18 cellular contexts compared by ENCODE assay signal in genomic region chr9:136234597-136234996, GRCh38.
A peak's percentile ranks its signal among the peaks of the same experiment; 100 is the strongest.
DNase-seq lines count a peak whose midpoint lies in the region; ATAC-seq and TF ChIP-seq lines count a peak whose summit lies in the region.
"Had no signal": no experiment of that assay in that cellular context is flagged by ENCODE, and none has a peak within 500 bp of the region (broad histone marks: within the 10 kb centered on the region; RNA-seq: fewer than 3 reads in every experiment).

No MANE protein-coding gene starts in this region.

- no peak overlapping the region for H3K27ac ChIP-seq in BLaER1 treated with 17β-estradiol and CSF1 and Interleukin-3, amounts not matched to agents 10 nM and 100 nM
- H3K27ac ChIP-seq: Peyer's patch had no signal

- H3K36me3 Mint-ChIP-seq in nephron progenitor cell (ENCODE audit: low read depth) = peaks cover 20% of the 10 kb centered on the region

- TF ChIP-seq CTCF in Loucy (conservative IDR thresholded peaks at IDR 0.05; ENCODE audit: low read length) = no peak
- no peak for TF ChIP-seq CTCF in nephron progenitor cell (IDR thresholded peaks at IDR 0.05)

- H3K36me3 ChIP-seq in BLaER1 treated with 17β-estradiol and CSF1 and Interleukin-3, amounts not matched to agents 10 nM and 100 nM = peaks cover 8 to 54% (median 40%) of the 10 kb centered on the region in 11 experiments; a peak in 20 of 22 replicates
- peaks cover 24% of the 10 kb centered on the region; the same call in 1 of the 2 replicates for H3K36me3 ChIP-seq in Loucy (ENCODE audit: insufficient read depth, low read length)

- H3K27me3 Mint-ChIP-seq in nephron progenitor cell (ENCODE audit: low read depth, poor library complexity) = peaks cover 9% of the 10 kb centered on the region

- peaks cover 0 to 32% (median 0%) of the 10 kb centered on the region in 11 experiments; a peak in 6 of 22 replicates for H3K27me3 ChIP-seq in BLaER1 treated with 17β-estradiol and CSF1 and Interleukin-3, amounts not matched to agents 10 nM and 100 nM
- H3K27me3 ChIP-seq in Loucy (ENCODE audit: insufficient read depth, low read length, poor library complexity, severe bottlenecking) = no peaks in the 10 kb centered on the region
- H3K27me3 ChIP-seq: BE2C, Peyer's patch had no signal

- H3K9me3 Mint-ChIP-seq in nephron progenitor cell = no peaks in the 10 kb centered on the region
- H3K9me3 Mint-ChIP-seq: CD8-positive, alpha-beta memory T cell had no signal

- no peak overlapping the region for H3K9ac ChIP-seq in BLaER1 treated with 17β-estradiol and CSF1 and Interleukin-3, amounts not matched to agents 10 nM and 100 nM
- H3K9ac ChIP-seq in Loucy (ENCODE audit: low read depth, low read length, poor library complexity, severe bottlenecking) = peak overlapping the region; percentile 88

- H3K4me1 Mint-ChIP-seq in nephron progenitor cell = peaks cover 71% of the 10 kb centered on the region

- no peaks in the 10 kb centered on the region for H3F3A ChIP-seq in Loucy (ENCODE audit: low read depth)

- H3K9me2 ChIP-seq in Loucy (replicated peaks; ENCODE audit: low read depth, low read length) = no peaks in the 10 kb centered on the region

- H3K4me3 ChIP-seq in BLaER1 treated with 17β-estradiol and CSF1 and Interleukin-3, amounts not matched to agents 10 nM and 100 nM = no peak overlapping the region
- no peak overlapping the region for H3K4me3 ChIP-seq in Loucy (ENCODE audit: low read length, poor library complexity, severe bottlenecking)
- H3K4me3 ChIP-seq: Peyer's patch had no signal

- H3K27ac Mint-ChIP-seq in nephron progenitor cell = peak overlapping the region; percentile 86

- ATAC-seq in HG02885 (IDR thresholded peaks at IDR 0.05; ENCODE audit: poor library complexity, unreplicated experiment) = no peak

- H3K79me2 ChIP-seq in Loucy (ENCODE audit: insufficient read depth, low read length) = peaks cover 89% of the 10 kb centered on the region

- peak; percentile 64 for DNase-seq in activated CD8-positive, alpha-beta memory T cell treated with anti-CD3 and anti-CD28 coated beads, Interleukin-2, amount 50 U/mL, for 48 hours
- DNase-seq in activated CD8-positive, alpha-beta memory T cell treated with anti-CD3 and anti-CD28 coated beads for 24 hours = no peak
- DNase-seq in nephron progenitor cell = no peak
- DNase-seq in RPMI8226 = no peak
- no peak for DNase-seq in hypothalamus (lab: John Stamatoyannopoulos, UW)
- DNase-seq: BE2C; CD8-positive, alpha-beta memory T cell; GF-D8; Kasumi-1; NCI-H187 treated with DMSO at 0.1 percent for 48 hours; NCI-H2171; NCI-H446 treated with DMSO at 0.1 percent for 48 hours; NCI-H774; Peyer's patch; SHP77 treated with DMSO at 0.1 percent for 48 hours had no signal

- H3K9me3 ChIP-seq in BLaER1 treated with 17β-estradiol and CSF1 and Interleukin-3, amounts not matched to agents 10 nM and 100 nM (replicated peaks in 1 of 11) = no peaks in the 10 kb centered on the region
- no peaks in the 10 kb centered on the region for H3K9me3 ChIP-seq in Loucy (ENCODE audit: insufficient read depth, low read depth, low read length)
- H3K9me3 ChIP-seq: BE2C, Peyer's patch had no signal

- H2AFZ ChIP-seq in Loucy (ENCODE audit: low read length) = no peak overlapping the region

- H4K20me1 ChIP-seq in BLaER1 treated with 17β-estradiol and CSF1 and Interleukin-3, amounts not matched to agents 10 nM and 100 nM = peaks cover 34 to 100% (median 98%) of the 10 kb centered on the region in 11 experiments; a peak in 21 of 22 replicates
- H4K20me1 ChIP-seq in Loucy (ENCODE audit: insufficient read depth, low read length, poor library complexity, severe bottlenecking) = peaks cover 5% of the 10 kb centered on the region

- H3K4me2 ChIP-seq in BLaER1 treated with 17β-estradiol and CSF1 and Interleukin-3, amounts not matched to agents 10 nM and 100 nM = peak overlapping the region in 9 of 11 experiments; percentile 77 to 99 (median 94); a peak in 17 of 22 replicates
- no peak overlapping the region for H3K4me2 ChIP-seq in Loucy (ENCODE audit: low read depth, low read length, poor library complexity, severe bottlenecking)

- peaks cover 49 to 100% (median 97%) of the 10 kb centered on the region in 10 experiments for H3K4me1 ChIP-seq in BLaER1 treated with 17β-estradiol and CSF1 and Interleukin-3, amounts not matched to agents 10 nM and 100 nM
- peaks cover 64% of the 10 kb centered on the region for H3K4me1 ChIP-seq in Loucy (ENCODE audit: insufficient read depth, low read length, poor library complexity, severe bottlenecking)

- no peak overlapping the region for H3K4me3 Mint-ChIP-seq in nephron progenitor cell
